In genomic region chr6:26092443-26092842, GRCh38 we compare ENCODE assay signal across 19 cellular contexts. TPM values are rescaled to one million over a fixed set of nuclear protein-coding genes. Genes with fewer than 3 reads are reported as not detected.
DNase-seq lines count a peak whose midpoint lies in the region; ATAC-seq, FAIRE-seq and TF ChIP-seq lines count a peak whose summit lies in the region.
"Had no signal": no experiment of that assay in that cellular context is flagged by ENCODE, and none has a peak within 500 bp of the region (broad histone marks: within the 10 kb centered on the region; RNA-seq: fewer than 3 reads in every experiment).

No MANE protein-coding gene starts in this region.

- ATAC-seq in GM12878 (peak; percentile 15), HG02852 (IDR thresholded peaks at IDR 0.05; ENCODE audit: unreplicated experiment) (no peak)
- ATAC-seq in stimulated activated naive B cell treated with anti-CD40 and anti-IgM and Interleukin-4, amounts not matched to agents 10 μg/mL and 1 μg/mL and 100 μg/mL, for 72 hours (replicated peaks), result peak; percentile 69 to 70
- ATAC-seq: activated CD4-positive, alpha-beta T cell treated with anti-CD3 and anti-CD28 coated beads for 36 hours; activated T-cell treated with anti-CD3 and anti-CD28 coated beads, Interleukin-2, amount 50 U/mL, for 4 hours; Panc1 had no signal

- TF ChIP-seq EP300 in GM12878 (IDR thresholded peaks at IDR 0.05; ENCODE audit: borderline replicate concordance in 1 of 2, control insufficient read depth in 1 of 2, low read depth in 2 of 2, low read length in 2 of 2), result no peak

- H3K4me1 ChIP-seq in GM12878 (ENCODE audit: control insufficient read depth, insufficient read depth, low read length), result peaks cover 18% of the 10 kb centered on the region

- peak; percentile 53 for DNase-seq in activated CD4-positive, alpha-beta T cell treated with anti-CD3 and anti-CD28 coated beads, Interleukin-2, amount 10 ng/mL, durations not matched to agents 24 days and 14 days
- no peak for DNase-seq in activated CD4-positive, alpha-beta T cell treated with anti-CD3 and anti-CD28 coated beads, Interleukin-2, amount 50 U/mL, for 4 hours
- peak; percentile 34 for DNase-seq in NB4 (ENCODE audit: low read depth)
- DNase-seq in GM12878 (ENCODE audit: low read depth, low spot score), result no peak
- DNase-seq in stimulated activated naive B cell treated with anti-CD40 and anti-IgM and Interleukin-4, amounts not matched to agents 10 μg/mL and 1 μg/mL and 100 μg/mL, for 72 hours, result peak; percentile 7
- DNase-seq in type B pancreatic cell (ENCODE audit: extremely low spot score, unreplicated experiment), result no peak
- DNase-seq in HPDE6-E6E7 (ENCODE audit: extremely low spot score), result no peak
- DNase-seq: activated CD4-positive, alpha-beta T cell treated with anti-CD3 and anti-CD28 coated beads for 36 hours; activated gamma-delta T cell treated with Interleukin-2 at 50 U/mL for 16 hours; activated T-cell treated with anti-CD3 and anti-CD28 coated beads, Interleukin-2, amount 50 U/mL, for 4 hours; DMS53; GDM1; HCEC 1CT; left ventricle myocardium inferior had no signal

- in situ Hi-C loops in GM12878 (cut with MboI), result no loop called here

- H2AFZ ChIP-seq in GM12878 (ENCODE audit: control insufficient read depth, low read depth, low read length), result no peak overlapping the region; the same call in 1 of the 2 replicates

- intact Hi-C loops in activated CD4-positive, alpha-beta T cell treated with anti-CD3 and anti-CD28 coated beads, Interleukin-2, amount 10 ng/mL, durations not matched to agents 24 days and 14 days (cut with micrococcal nuclease), result no loop called here
- intact Hi-C loops in GM12878 (cut with micrococcal nuclease; ENCODE audit: unreplicated experiment), result no loop called here

- no peak overlapping the region for H3K4me3 Mint-ChIP-seq in activated CD4-positive, alpha-beta T cell treated with anti-CD3 and anti-CD28 coated beads, Interleukin-2, amount 10 ng/mL, durations not matched to agents 24 days and 14 days
- H3K4me3 Mint-ChIP-seq in stimulated activated naive B cell treated with anti-CD40 and anti-IgM and Interleukin-4, amounts not matched to agents 10 μg/mL and 1 μg/mL and 100 μg/mL, for 72 hours, result no peak overlapping the region
- no peak overlapping the region for H3K4me3 Mint-ChIP-seq in type B pancreatic cell
- H3K4me3 Mint-ChIP-seq: activated CD4-positive, alpha-beta T cell treated with anti-CD3 and anti-CD28 coated beads for 36 hours; activated T-cell treated with anti-CD3 and anti-CD28 coated beads, Interleukin-2, amount 50 U/mL, for 4 hours; central memory CD8-positive, alpha-beta T cell; stimulated activated naive CD8-positive, alpha-beta T cell treated with anti-CD3 and anti-CD28 coated beads, Interleukin-15, Interleukin-2, amounts not matched to agents 100 ng/mL and 50 ng/mL, for 24 hours had no signal

- H3K9me3 ChIP-seq in GM12878 (replicated peaks; ENCODE audit: control insufficient read depth, insufficient read depth, low read length), result no peaks in the 10 kb centered on the region
- H3K9me3 ChIP-seq: left ventricle myocardium inferior, vagina had no signal

- no peak for FAIRE-seq in GM12878 (lab: Jason Lieb, UNC)

- H3K27me3 ChIP-seq in GM12878 (replicated peaks in 1 of 2; ENCODE audit: control insufficient read depth in 2 of 2, insufficient read depth in 2 of 2, low read length in 1 of 2), result no peaks in the 10 kb centered on the region
- H3K27me3 ChIP-seq: vagina had no signal

- H3K4me3 ChIP-seq in NB4 (ENCODE audit: low read depth, low read length), result no peak overlapping the region
- no peak overlapping the region for H3K4me3 ChIP-seq in GM12878
- H3K4me3 ChIP-seq: left ventricle myocardium inferior, vagina had no signal

- H3K4me1 Mint-ChIP-seq in activated CD4-positive, alpha-beta T cell treated with anti-CD3 and anti-CD28 coated beads, Interleukin-2, amount 10 ng/mL, durations not matched to agents 24 days and 14 days, result peaks cover 41% of the 10 kb centered on the region
- H3K4me1 Mint-ChIP-seq in stimulated activated naive B cell treated with anti-CD40 and anti-IgM and Interleukin-4, amounts not matched to agents 10 μg/mL and 1 μg/mL and 100 μg/mL, for 72 hours, result peaks cover 36 to 57% of the 10 kb centered on the region in 2 donors
- peaks cover 15% of the 10 kb centered on the region for H3K4me1 Mint-ChIP-seq in type B pancreatic cell (ENCODE audit: unreplicated experiment)

- no peak overlapping the region for H3K27ac Mint-ChIP-seq in activated CD4-positive, alpha-beta T cell treated with anti-CD3 and anti-CD28 coated beads, Interleukin-2, amount 10 ng/mL, durations not matched to agents 24 days and 14 days
- H3K27ac Mint-ChIP-seq in stimulated activated naive B cell treated with anti-CD40 and anti-IgM and Interleukin-4, amounts not matched to agents 10 μg/mL and 1 μg/mL and 100 μg/mL, for 72 hours, result peak overlapping the region; percentile 56
- H3K27ac Mint-ChIP-seq in type B pancreatic cell, result no peak overlapping the region
- H3K27ac Mint-ChIP-seq: activated CD4-positive, alpha-beta T cell treated with anti-CD3 and anti-CD28 coated beads for 36 hours; stimulated activated naive CD8-positive, alpha-beta T cell treated with anti-CD3 and anti-CD28 coated beads, Interleukin-15, Interleukin-2, amounts not matched to agents 100 ng/mL and 50 ng/mL, for 24 hours had no signal

- TF ChIP-seq RAD21 in GM12878 (IDR thresholded peaks at IDR 0.05; ENCODE audit: insufficient read depth, low read depth, low read length), result no peak

- POLR2A ChIA-PET in GM12878 (lab: Charles Lee), result interaction anchor here (0.7 to 1.2 kb wide), 3 partner anchors 11 to 25 kb away, joined by 3 to 5 read pairs (median 3); no protein-coding TSS in a partner anchor

- H3K79me2 ChIP-seq in GM12878 (ENCODE audit: control insufficient read depth, insufficient read depth, low read length), result no peaks in the 10 kb centered on the region; the same call in 1 of the 2 replicates

- no peak overlapping the region for H3K27ac ChIP-seq in GM12878 (ENCODE audit: control insufficient read depth, insufficient read depth)
- H3K27ac ChIP-seq: left ventricle myocardium inferior, vagina had no signal

- H3K9ac ChIP-seq in GM12878 (ENCODE audit: control insufficient read depth, insufficient read depth, low read length), result no peak overlapping the region

- peaks cover 2% of the 10 kb centered on the region for H3K27me3 Mint-ChIP-seq in activated CD4-positive, alpha-beta T cell treated with anti-CD3 and anti-CD28 coated beads, Interleukin-2, amount 10 ng/mL, durations not matched to agents 24 days and 14 days
- H3K27me3 Mint-ChIP-seq in stimulated activated naive B cell treated with anti-CD40 and anti-IgM and Interleukin-4, amounts not matched to agents 10 μg/mL and 1 μg/mL and 100 μg/mL, for 72 hours, result no peaks in the 10 kb centered on the region
- H3K27me3 Mint-ChIP-seq in type B pancreatic cell, result no peaks in the 10 kb centered on the region
- H3K27me3 Mint-ChIP-seq: activated CD4-positive, alpha-beta T cell treated with anti-CD3 and anti-CD28 coated beads for 36 hours; central memory CD8-positive, alpha-beta T cell had no signal

- TF ChIP-seq CTCF in NB4 (IDR thresholded peaks at IDR 0.05; ENCODE audit: low read depth, low read length) (no peak), GM12878 (IDR thresholded peaks at IDR 0.05 in 2 of 3, conservative IDR thresholded peaks at IDR 0.05 in 1 of 3; ENCODE audit: control insufficient read depth in 2 of 3, extremely low read depth in 1 of 3, insufficient read depth in 1 of 3, low read depth in 3 of 3, low read length in 3 of 3) (no peak), type B pancreatic cell (conservative IDR thresholded peaks at IDR 0.05) (no peak)

- SMC1A ChIA-PET in GM12878 (lab: Charles Lee; ENCODE audit: uncharacterized antibody, unreplicated experiment), result interaction anchor here (0.9 to 16.4 kb wide), 3 partner anchors 9 to 27 kb away, joined by 3 to 645 read pairs (median 5); a partner anchor contains a TSS

- WGBS in GM12878 (ENCODE audit: insufficient coverage, insufficient replicate concordance, low lambda C conversion rate, missing lambda C conversion rate), result 52% methylated on average over 4 of the region's 4 CpGs

- CTCF ChIA-PET in GM12878 (lab: Yijun Ruan, JAX), result interaction anchor here (0.6 to 21.0 kb wide), 4 partner anchors 9 to 78 kb away, joined by 3 to 897 read pairs (median 6); no protein-coding TSS in a partner anchor

- H3K36me3 Mint-ChIP-seq in activated CD4-positive, alpha-beta T cell treated with anti-CD3 and anti-CD28 coated beads, Interleukin-2, amount 10 ng/mL, durations not matched to agents 24 days and 14 days (ENCODE audit: low read depth), result no peaks in the 10 kb centered on the region
- peaks cover 4 to 10% of the 10 kb centered on the region in 2 donors for H3K36me3 Mint-ChIP-seq in stimulated activated naive B cell treated with anti-CD40 and anti-IgM and Interleukin-4, amounts not matched to agents 10 μg/mL and 1 μg/mL and 100 μg/mL, for 72 hours
- H3K36me3 Mint-ChIP-seq in type B pancreatic cell, result no peaks in the 10 kb centered on the region

- H3K36me3 ChIP-seq in GM12878 (ENCODE audit: control insufficient read depth in 2 of 2, insufficient read depth in 2 of 2, low read length in 1 of 2), result no peaks in the 10 kb centered on the region
- H3K36me3 ChIP-seq: left ventricle myocardium inferior, vagina had no signal

- no peaks in the 10 kb centered on the region for H3K9me3 Mint-ChIP-seq in activated CD4-positive, alpha-beta T cell treated with anti-CD3 and anti-CD28 coated beads, Interleukin-2, amount 10 ng/mL, durations not matched to agents 24 days and 14 days
- H3K9me3 Mint-ChIP-seq in stimulated activated naive B cell treated with anti-CD40 and anti-IgM and Interleukin-4, amounts not matched to agents 10 μg/mL and 1 μg/mL and 100 μg/mL, for 72 hours, result peaks cover 7 to 9% of the 10 kb centered on the region in 2 donors
- no peaks in the 10 kb centered on the region for H3K9me3 Mint-ChIP-seq in type B pancreatic cell
- H3K9me3 Mint-ChIP-seq: activated T-cell treated with anti-CD3 and anti-CD28 coated beads, Interleukin-2, amount 50 U/mL, for 4 hours; central memory CD8-positive, alpha-beta T cell; stimulated activated naive CD8-positive, alpha-beta T cell treated with anti-CD3 and anti-CD28 coated beads, Interleukin-15, Interleukin-2, amounts not matched to agents 100 ng/mL and 50 ng/mL, for 24 hours had no signal

- H4K20me1 ChIP-seq in GM12878 (ENCODE audit: control insufficient read depth, insufficient read depth), result no peaks in the 10 kb centered on the region

- BruUV-seq in GM12878 (replicated peaks; lab: Mats Ljungman, UMichigan), result no TSS peak

- TF ChIP-seq POLR2A in NB4 (IDR thresholded peaks at IDR 0.05; ENCODE audit: extremely low read depth, insufficient read length), result no peak
- no peak for TF ChIP-seq POLR2A in GM12878 (IDR thresholded peaks at IDR 0.05; ENCODE audit: low read depth, low read length)

- no peak overlapping the region for H3K4me2 ChIP-seq in GM12878 (ENCODE audit: control insufficient read depth, insufficient read depth)

- RAD21 ChIA-PET in GM12878 (lab: Charles Lee; ENCODE audit: unreplicated experiment), result interaction anchor here (1.2 to 13.3 kb wide), 2 partner anchors 27 to 66 kb away, joined by 3 to 286 read pairs; no protein-coding TSS in a partner anchor

RNA-seq across cellular contexts. Expression of gene HFE, which starts 5.2 kb away (rescaled TPM):
- 0.12 and 0.50 TPM in 2 replicates for total RNA-seq in activated CD4-positive, alpha-beta T cell treated with anti-CD3 and anti-CD28 coated beads, Interleukin-2, amount 10 ng/mL, durations not matched to agents 24 days and 14 days
- total RNA-seq in GM12878 (2013; cell fraction: nucleolus; rRNA removed), result 4.1 and 4.5 TPM in 2 replicates
- 1.5 and 2.1 TPM in 2 replicates for total RNA-seq in GM12878 (2014; rRNA removed)
- total RNA-seq in GM12878 (2014; rRNA removed; fragmentation: Illumina TruSeq; extraction: Trizol), result 1.9 and 2.3 TPM in 2 replicates
- total RNA-seq in GM12878 (2021), result 2.3 and 3.2 TPM in 2 replicates
- polyA plus RNA-seq in GM12878 (2011; ENCODE audit: low read depth), result 1.1 TPM
- 5.9 TPM in 2 replicates for polyA plus RNA-seq in GM12878 (2011; rRNA removed)
- polyA plus RNA-seq in GM12878 (2011; cell fraction: cytosol; rRNA removed), result 4.6 and 4.8 TPM in 2 replicates
- polyA plus RNA-seq in GM12878 (2011; cell fraction: nucleus; rRNA removed), result 5.6 and 6.5 TPM in 2 replicates
- 0.95 and 2.1 TPM in 2 replicates for polyA plus RNA-seq in GM12878 (2012)
- 2.2 and 5.1 TPM in 2 replicates for polyA plus RNA-seq in GM12878 (2014; fragmentation: Illumina TruSeq; extraction: Trizol)
- 1 to 10 TPM in 1 of 2 experiments, under 1 TPM in 1; 0.52 to 1.2 TPM for polyA plus RNA-seq in GM12878 (2014; fragmentation: Nextera tagmentation; extraction: Ambion mirVana)
- polyA plus RNA-seq in GM12878 (2014; rRNA removed), result 2.2 and 3.0 TPM in 2 replicates
- polyA plus RNA-seq in GM12878 (2016; fragmentation: Nextera tagmentation; extraction: Ambion mirVana), result 1 to 10 TPM; 1.3 to 1.5 TPM
- 6.9 and 8.1 TPM in 2 replicates for polyA minus RNA-seq in GM12878 (2011; rRNA and poly(A)+ RNA removed)
- polyA minus RNA-seq in GM12878 (2011; cell fraction: cytosol; rRNA and poly(A)+ RNA removed), result 1.1 and 1.9 TPM in 2 replicates
- 2.1 and 2.3 TPM in 2 replicates for polyA minus RNA-seq in GM12878 (2011; cell fraction: nucleus; rRNA and poly(A)+ RNA removed)
- total RNA-seq in type B pancreatic cell (ENCODE audit: low replicate concordance), result 2.2 and 2.6 TPM in 2 replicates

Comparison
In these comparisons a context has a peak if more than half of its experiments do, and no peak if none do; other contexts are left out.
1. DNase-seq: peak in activated CD4-positive, alpha-beta T cell treated with anti-CD3 and anti-CD28 coated beads, Interleukin-2, amount 10 ng/mL, durations not matched to agents 24 days and 14 days (single experiment), NB4 (single experiment) and stimulated activated naive B cell treated with anti-CD40 and anti-IgM and Interleukin-4, amounts not matched to agents 10 μg/mL and 1 μg/mL and 100 μg/mL, for 72 hours (single experiment); none in activated CD4-positive, alpha-beta T cell treated with anti-CD3 and anti-CD28 coated beads, Interleukin-2, amount 50 U/mL, for 4 hours (0 of 2), GM12878 (single experiment), type B pancreatic cell (single experiment) and HPDE6-E6E7 (single experiment).